8 cellular contexts compared by ENCODE assay signal in genomic region chr11:16820324-16821092, GRCh38.
DNase-seq lines count a peak whose midpoint lies in the region; ATAC-seq and TF ChIP-seq lines count a peak whose summit lies in the region.

No MANE protein-coding gene starts in this region.

- H4K20me1 ChIP-seq in DND-41 (ENCODE audit: insufficient read depth, low read length) (no peaks in the 10 kb centered on the region; the same call in 1 of the 2 replicates), osteoblast (ENCODE audit: insufficient read depth, low read length) (no peaks in the 10 kb centered on the region)

- intact Hi-C loops in thyroid gland (cut with DNase I), result loop anchor here (10.0 kb wide), 1 partner anchor 54 kb away; no protein-coding TSS in a partner anchor

- WGBS in thyroid gland, 2 donors, result 29 to 34% methylated on average over 8 of the region's 8 CpGs

- no peak overlapping the region for H3K27ac ChIP-seq in DND-41 (ENCODE audit: low read length)
- peak overlapping the region in 1 of 4 donors; percentile 20 for H3K27ac ChIP-seq in Peyer's patch
- no peak overlapping the region for H3K27ac ChIP-seq in foreskin keratinocyte
- no peak overlapping the region for H3K27ac ChIP-seq in osteoblast (ENCODE audit: low read depth, low read length)
- peak overlapping the region in 1 of 3 donors; percentile 45 for H3K27ac ChIP-seq in thyroid gland

- H3K4me2 ChIP-seq in DND-41 (ENCODE audit: insufficient read depth, low read length) (peak overlapping the region; percentile 6; the same call in 1 of the 2 replicates), osteoblast (ENCODE audit: insufficient read depth, low read length) (peak overlapping the region; percentile 22)

- H3K4me3 ChIP-seq in DND-41 (ENCODE audit: low read depth in 1 of 2, low read length in 2 of 2) (no peak overlapping the region), Peyer's patch (no peak overlapping the region), osteoblast (ENCODE audit: insufficient read depth, low read length) (no peak overlapping the region), thyroid gland (replicated peaks in 1 of 3) (no peak overlapping the region)

- TF ChIP-seq EP300 in Ishikawa (IDR thresholded peaks at IDR 0.05; ENCODE audit: borderline replicate concordance), result no peak

- H3K79me2 ChIP-seq in DND-41 (ENCODE audit: insufficient read depth, low read length) (no peaks in the 10 kb centered on the region), osteoblast (ENCODE audit: insufficient read depth, low read length) (no peaks in the 10 kb centered on the region)

- H3K36me3 ChIP-seq in DND-41 (ENCODE audit: insufficient read depth, low read length) (no peaks in the 10 kb centered on the region), Peyer's patch (peaks cover 0 to 30% (median 0%) of the 10 kb centered on the region in 3 donors), osteoblast (ENCODE audit: insufficient read depth, low read length) (no peaks in the 10 kb centered on the region), thyroid gland (no peaks in the 10 kb centered on the region)

- H3K27me3 ChIP-seq in DND-41 (ENCODE audit: insufficient read depth, low read length, poor library complexity) (peaks cover 13% of the 10 kb centered on the region), Peyer's patch (no peaks in the 10 kb centered on the region), foreskin keratinocyte (peaks cover 11% of the 10 kb centered on the region), osteoblast (ENCODE audit: insufficient read depth, low read length) (no peaks in the 10 kb centered on the region), thyroid gland (no peaks in the 10 kb centered on the region)

- peaks cover 3% of the 10 kb centered on the region; the same call in 1 of the 2 replicates for H3K4me1 ChIP-seq in DND-41 (ENCODE audit: insufficient read depth, low read length)
- peaks cover 0 to 12% (median 0%) of the 10 kb centered on the region in 4 donors for H3K4me1 ChIP-seq in Peyer's patch
- H3K4me1 ChIP-seq in foreskin keratinocyte, result no peaks in the 10 kb centered on the region
- peaks cover 14% of the 10 kb centered on the region for H3K4me1 ChIP-seq in osteoblast (ENCODE audit: insufficient read depth, low read length)
- peaks cover 16 to 26% of the 10 kb centered on the region in 2 donors for H3K4me1 ChIP-seq in thyroid gland

- peak; percentile 94 for ATAC-seq in DND-41 (ENCODE audit: insufficient read depth, low read depth)
- peak; percentile 88 for ATAC-seq in GM21619 (IDR thresholded peaks at IDR 0.05; ENCODE audit: unreplicated experiment)
- ATAC-seq in foreskin keratinocyte, result peak; percentile 87

- H2AFZ ChIP-seq in DND-41 (ENCODE audit: low read depth, low read length), result peak overlapping the region; percentile 38
- H2AFZ ChIP-seq in osteoblast (ENCODE audit: low read length), result peak overlapping the region; percentile 75

- peak; percentile 88 for TF ChIP-seq RAD21 in Ishikawa (IDR thresholded peaks at IDR 0.05; ENCODE audit: low read depth)

- TF ChIP-seq CTCF in DND-41 (IDR thresholded peaks at IDR 0.05; ENCODE audit: borderline replicate concordance, extremely low read depth, low read length, poor library complexity, severe bottlenecking), result peak; percentile 94
- peak; percentile 28 to 82 (median 78) for TF ChIP-seq CTCF in Peyer's patch (IDR thresholded peaks at IDR 0.05)
- TF ChIP-seq CTCF in foreskin keratinocyte (conservative IDR thresholded peaks at IDR 0.05), result peak; percentile 90
- peak; percentile 97 for TF ChIP-seq CTCF in osteoblast (IDR thresholded peaks at IDR 0.05; ENCODE audit: extremely low read depth, low read depth, low read length)
- peak; percentile 72 to 86 (median 86) for TF ChIP-seq CTCF in thyroid gland (IDR thresholded peaks at IDR 0.05)

- H3K9me3 ChIP-seq in DND-41 (ENCODE audit: insufficient read depth, low read length, severe bottlenecking) (no peaks in the 10 kb centered on the region), Peyer's patch (no peaks in the 10 kb centered on the region), osteoblast (ENCODE audit: low read depth, low read length) (no peaks in the 10 kb centered on the region), thyroid gland (no peaks in the 10 kb centered on the region)

- H3K9ac ChIP-seq in DND-41 (ENCODE audit: low read depth, low read length), result no peak overlapping the region

- peak; percentile 73 for DNase-seq in DND-41
- DNase-seq in Peyer's patch, result peak; percentile 58 to 89 (median 77)
- peak; percentile 29 to 51 for DNase-seq in activated T-helper 1 cell treated with anti-CD3 and anti-CD28 coated beads, Interleukin-2, amount 50 U/mL, for 16 hours (ENCODE audit: low read depth in 1 of 2, low spot score in 1 of 2)
- peak in 1 of 2 donors; percentile 60 for DNase-seq in foreskin keratinocyte
- DNase-seq in osteoblast (ENCODE audit: insufficient read length, low spot score, missing footprints), result peak; percentile 92
- peak; percentile 90 to 93 for DNase-seq in thyroid gland

- TF ChIP-seq POLR2A in Peyer's patch (IDR thresholded peaks at IDR 0.05) (no peak), thyroid gland (IDR thresholded peaks at IDR 0.05) (no peak)

TF ChIP-seq in Ishikawa, 13 proteins besides CTCF, POLR2A, EP300 and RAD21:
- 0 out of 2 replicates have a peak, but pooled peaks have one; percentile 35 for TF ChIP-seq TCF12 (IDR thresholded peaks at IDR 0.05; ENCODE audit: low read depth)
- no peak for TF ChIP-seq YY1 (IDR thresholded peaks at IDR 0.05; ENCODE audit: low read depth)
- peak; percentile 87 for TF ChIP-seq TEAD4 (IDR thresholded peaks at IDR 0.05)
